9 cellular contexts compared by ENCODE assay signal in the genomic region with DNA sequence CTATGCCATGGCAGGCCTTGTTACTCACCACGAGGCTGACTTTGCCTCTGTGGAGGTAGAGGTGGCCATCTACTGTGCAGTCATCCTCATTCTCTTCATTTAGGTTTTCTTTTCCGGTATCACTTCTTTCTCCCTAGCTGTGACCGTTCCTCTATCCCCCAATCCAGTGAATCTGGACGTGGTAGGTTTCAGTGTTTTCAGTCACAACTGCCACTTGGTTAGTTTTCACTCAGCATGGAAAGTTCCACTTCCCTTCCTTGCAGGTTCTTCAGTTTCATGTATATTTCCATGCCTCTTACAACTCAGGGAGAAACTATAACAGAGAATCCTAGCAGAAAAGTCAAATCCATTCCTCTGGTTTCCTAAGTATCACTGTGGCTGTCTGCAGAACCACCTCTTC. TPM values are rescaled to one million over a fixed set of nuclear protein-coding genes. Genes with fewer than 3 reads are reported as not detected.
DNase-seq lines count a peak whose midpoint lies in the region; ATAC-seq and TF ChIP-seq lines count a peak whose summit lies in the region.
"Had no signal": no experiment of that assay in that cellular context is flagged by ENCODE, and none has a peak within 500 bp of the region (broad histone marks: within the 10 kb centered on the region; RNA-seq: fewer than 3 reads in every experiment).

No MANE protein-coding gene starts in this region.

- H3K36me3 ChIP-seq in Caco-2 (ENCODE audit: control insufficient read depth, insufficient read depth, low read length): peaks cover 2% of the 10 kb centered on the region
- peaks cover 52% of the 10 kb centered on the region for H3K36me3 ChIP-seq in HUES48 (ENCODE audit: control insufficient read depth, insufficient read depth, low read length)
- H3K36me3 ChIP-seq in Peyer's patch: peaks cover 0 to 14% (median 0%) of the 10 kb centered on the region in 3 donors

- H3K27ac ChIP-seq in HUES48 (ENCODE audit: low read depth, low read length) (peak overlapping the region; percentile 16), Peyer's patch (peak overlapping the region in 1 of 4 donors; percentile 27)

- ATAC-seq in activated T-helper 17 cell treated with anti-CD3 and anti-CD28 coated beads, Interleukin-2, amount 50 U/mL, for 72 hours (replicated peaks): peak; percentile 41
- no peak for ATAC-seq in natural killer cell treated with Interleukin-12 subunit alpha and Interleukin-12 subunit beta and Interleukin-15 and Interleukin-18, amount 100 ng/mL, for 72 hours
- ATAC-seq in HG03025 (IDR thresholded peaks at IDR 0.05; ENCODE audit: low FRiP score, unreplicated experiment): no peak

- no TSS peak for BruUV-seq in Caco-2 (replicated peaks; lab: Mats Ljungman, UMichigan)

- no peak for DNase-seq in Caco-2
- no peak for DNase-seq in natural killer cell treated with Interleukin-12 subunit alpha and Interleukin-12 subunit beta and Interleukin-15 and Interleukin-18, amount 100 ng/mL, for 72 hours (ENCODE audit: low spot score)
- DNase-seq in Peyer's patch: no peak
- DNase-seq in kidney glomerular epithelial cell (lab: John Stamatoyannopoulos, UW): no peak
- DNase-seq: DMS79 treated with DMSO at 0.1 percent for 48 hours, NCI-H446 treated with DMSO at 0.1 percent for 48 hours had no signal

- CTCF ChIA-PET in Caco-2 (lab: Charles Lee): no interaction called here

- peaks cover 30% of the 10 kb centered on the region for H3K4me1 Mint-ChIP-seq in Caco-2 (ENCODE audit: low read depth, unreplicated experiment)
- peaks cover 56% of the 10 kb centered on the region for H3K4me1 Mint-ChIP-seq in activated T-helper 17 cell treated with anti-CD3 and anti-CD28 coated beads, Interleukin-2, amount 50 U/mL, for 72 hours
- peaks cover 56 to 65% of the 10 kb centered on the region in 2 donors for H3K4me1 Mint-ChIP-seq in natural killer cell treated with Interleukin-12 subunit alpha and Interleukin-12 subunit beta and Interleukin-15 and Interleukin-18, amount 100 ng/mL, for 72 hours (ENCODE audit: low read depth in 2 of 2)

- H3K9me3 ChIP-seq in Caco-2 (no peaks in the 10 kb centered on the region), HUES48 (ENCODE audit: control insufficient read depth, insufficient read depth, low read length) (no peaks in the 10 kb centered on the region), Peyer's patch (no peaks in the 10 kb centered on the region)

- H3K4me3 Mint-ChIP-seq in Caco-2 (ENCODE audit: unreplicated experiment): peak overlapping the region; percentile 98
- peak overlapping the region; percentile 91 for H3K4me3 Mint-ChIP-seq in activated T-helper 17 cell treated with anti-CD3 and anti-CD28 coated beads, Interleukin-2, amount 50 U/mL, for 72 hours
- H3K4me3 Mint-ChIP-seq in natural killer cell treated with Interleukin-12 subunit alpha and Interleukin-12 subunit beta and Interleukin-15 and Interleukin-18, amount 100 ng/mL, for 72 hours: peak overlapping the region; percentile 92

- H3K4me1 ChIP-seq in Caco-2 (peaks cover 12% of the 10 kb centered on the region; the same call in 1 of the 2 replicates), HUES48 (ENCODE audit: control insufficient read depth, insufficient read depth, low read length) (peaks cover 23% of the 10 kb centered on the region), Peyer's patch (peaks cover 0 to 56% (median 21%) of the 10 kb centered on the region in 4 donors)

- no peak overlapping the region for H3K9ac ChIP-seq in HUES48 (ENCODE audit: low read depth, low read length)

- H3K27me3 Mint-ChIP-seq in Caco-2 (ENCODE audit: insufficient read depth, unreplicated experiment): no peaks in the 10 kb centered on the region
- no peaks in the 10 kb centered on the region for H3K27me3 Mint-ChIP-seq in activated T-helper 17 cell treated with anti-CD3 and anti-CD28 coated beads, Interleukin-2, amount 50 U/mL, for 72 hours
- H3K27me3 Mint-ChIP-seq in natural killer cell treated with Interleukin-12 subunit alpha and Interleukin-12 subunit beta and Interleukin-15 and Interleukin-18, amount 100 ng/mL, for 72 hours: no peaks in the 10 kb centered on the region

- no peak overlapping the region for H3K27ac Mint-ChIP-seq in Caco-2 (ENCODE audit: unreplicated experiment)
- peak overlapping the region; percentile 93 for H3K27ac Mint-ChIP-seq in activated T-helper 17 cell treated with anti-CD3 and anti-CD28 coated beads, Interleukin-2, amount 50 U/mL, for 72 hours
- peak overlapping the region; percentile 84 to 95 for H3K27ac Mint-ChIP-seq in natural killer cell treated with Interleukin-12 subunit alpha and Interleukin-12 subunit beta and Interleukin-15 and Interleukin-18, amount 100 ng/mL, for 72 hours

- intact Hi-C loops in Caco-2 (cut with micrococcal nuclease; ENCODE audit: unreplicated experiment): no loop called here

- no peak for TF ChIP-seq CTCF in Caco-2 (IDR thresholded peaks at IDR 0.05; ENCODE audit: insufficient read depth in 1 of 2, low read depth in 1 of 2, low read length in 1 of 2, severe bottlenecking in 1 of 2, unreplicated experiment in 1 of 2)
- no peak for TF ChIP-seq CTCF in Peyer's patch (IDR thresholded peaks at IDR 0.05)

- H3K4me3 ChIP-seq in Caco-2 (ENCODE audit: low read depth, low read length) (no peak overlapping the region), HUES48 (ENCODE audit: low read depth, low read length) (no peak overlapping the region), Peyer's patch (no peak overlapping the region)

- POLR2A ChIA-PET in Caco-2 (lab: Charles Lee): no interaction called here

- H3K27me3 ChIP-seq in Caco-2 (replicated peaks; ENCODE audit: control insufficient read depth, insufficient read depth, low read length) (no peaks in the 10 kb centered on the region), HUES48 (ENCODE audit: control insufficient read depth, insufficient read depth, low read length) (no peaks in the 10 kb centered on the region), Peyer's patch (no peaks in the 10 kb centered on the region)

- peaks cover 35% of the 10 kb centered on the region for H3K36me3 Mint-ChIP-seq in Caco-2 (ENCODE audit: insufficient read depth, unreplicated experiment)
- H3K36me3 Mint-ChIP-seq in activated T-helper 17 cell treated with anti-CD3 and anti-CD28 coated beads, Interleukin-2, amount 50 U/mL, for 72 hours (ENCODE audit: low read depth): peaks cover 60% of the 10 kb centered on the region
- peaks cover 10% of the 10 kb centered on the region for H3K36me3 Mint-ChIP-seq in natural killer cell treated with Interleukin-12 subunit alpha and Interleukin-12 subunit beta and Interleukin-15 and Interleukin-18, amount 100 ng/mL, for 72 hours

- no peaks in the 10 kb centered on the region for H3K9me3 Mint-ChIP-seq in Caco-2 (ENCODE audit: unreplicated experiment)
- H3K9me3 Mint-ChIP-seq in activated T-helper 17 cell treated with anti-CD3 and anti-CD28 coated beads, Interleukin-2, amount 50 U/mL, for 72 hours: no peaks in the 10 kb centered on the region
- H3K9me3 Mint-ChIP-seq in natural killer cell treated with Interleukin-12 subunit alpha and Interleukin-12 subunit beta and Interleukin-15 and Interleukin-18, amount 100 ng/mL, for 72 hours: no peaks in the 10 kb centered on the region

- no peak for TF ChIP-seq POLR2A in Peyer's patch (IDR thresholded peaks at IDR 0.05)

RNA-seq across cellular contexts. Expression of gene HPS4, which starts 1.9 kb away (rescaled TPM):
- total RNA-seq in Caco-2 (2022) (35.1 and 36.6 TPM in 2 replicates), Peyer's patch (10 to 100 TPM; 22.8 to 74.3 (median 47.0) TPM)
- total RNA-seq in activated T-helper 17 cell treated with anti-CD3 and anti-CD28 coated beads, Interleukin-2, amount 50 U/mL, for 72 hours: 10 to 100 TPM; 36.4 to 56.3 TPM
- total RNA-seq in natural killer cell treated with Interleukin-12 subunit alpha and Interleukin-12 subunit beta and Interleukin-15 and Interleukin-18, amount 100 ng/mL, for 72 hours: 10 to 100 TPM; 31.0 to 40.1 TPM

RNA-seq across cellular contexts. Expression of gene SRRD, which starts 2.0 kb away (rescaled TPM):
- 19.0 and 21.8 TPM in 2 replicates for total RNA-seq in Caco-2 (2022)
- total RNA-seq in activated T-helper 17 cell treated with anti-CD3 and anti-CD28 coated beads, Interleukin-2, amount 50 U/mL, for 72 hours: 10 to 100 TPM; 22.2 to 40.3 TPM
- total RNA-seq in natural killer cell treated with Interleukin-12 subunit alpha and Interleukin-12 subunit beta and Interleukin-15 and Interleukin-18, amount 100 ng/mL, for 72 hours: 10 to 100 TPM; 28.6 to 31.8 TPM
- 10 to 100 TPM in 2 of 4 donors, 1 to 10 TPM in 2; 4.2 to 17.3 (median 10.1) TPM for total RNA-seq in Peyer's patch

RNA-seq across cellular contexts. Expression of gene TFIP11, which starts 30.6 kb away (rescaled TPM):
- total RNA-seq in Caco-2 (2022): 27.4 and 27.7 TPM in 2 replicates
- total RNA-seq in activated T-helper 17 cell treated with anti-CD3 and anti-CD28 coated beads, Interleukin-2, amount 50 U/mL, for 72 hours: 10 to 100 TPM; 44.8 to 50.4 TPM
- 10 to 100 TPM; 56.5 to 57.7 TPM for total RNA-seq in natural killer cell treated with Interleukin-12 subunit alpha and Interleukin-12 subunit beta and Interleukin-15 and Interleukin-18, amount 100 ng/mL, for 72 hours
- 10 to 100 TPM; 24.0 to 46.2 (median 30.8) TPM for total RNA-seq in Peyer's patch

RNA-seq across cellular contexts. Expression of gene ASPHD2, which starts 52.6 kb away (rescaled TPM):
- total RNA-seq in Caco-2 (2022) (not detected in 2 replicates), Peyer's patch (1 to 10 TPM in 3 of 4 donors, under 1 TPM in 1; 0.95 to 6.6 (median 1.4) TPM)
- total RNA-seq in activated T-helper 17 cell treated with anti-CD3 and anti-CD28 coated beads, Interleukin-2, amount 50 U/mL, for 72 hours: 10 to 100 TPM; 13.2 to 20.2 TPM
- total RNA-seq in natural killer cell treated with Interleukin-12 subunit alpha and Interleukin-12 subunit beta and Interleukin-15 and Interleukin-18, amount 100 ng/mL, for 72 hours: 10 to 100 TPM in 1 of 2 donors, 1 to 10 TPM in 1; 8.5 to 13.6 TPM
